In the genomic region with DNA sequence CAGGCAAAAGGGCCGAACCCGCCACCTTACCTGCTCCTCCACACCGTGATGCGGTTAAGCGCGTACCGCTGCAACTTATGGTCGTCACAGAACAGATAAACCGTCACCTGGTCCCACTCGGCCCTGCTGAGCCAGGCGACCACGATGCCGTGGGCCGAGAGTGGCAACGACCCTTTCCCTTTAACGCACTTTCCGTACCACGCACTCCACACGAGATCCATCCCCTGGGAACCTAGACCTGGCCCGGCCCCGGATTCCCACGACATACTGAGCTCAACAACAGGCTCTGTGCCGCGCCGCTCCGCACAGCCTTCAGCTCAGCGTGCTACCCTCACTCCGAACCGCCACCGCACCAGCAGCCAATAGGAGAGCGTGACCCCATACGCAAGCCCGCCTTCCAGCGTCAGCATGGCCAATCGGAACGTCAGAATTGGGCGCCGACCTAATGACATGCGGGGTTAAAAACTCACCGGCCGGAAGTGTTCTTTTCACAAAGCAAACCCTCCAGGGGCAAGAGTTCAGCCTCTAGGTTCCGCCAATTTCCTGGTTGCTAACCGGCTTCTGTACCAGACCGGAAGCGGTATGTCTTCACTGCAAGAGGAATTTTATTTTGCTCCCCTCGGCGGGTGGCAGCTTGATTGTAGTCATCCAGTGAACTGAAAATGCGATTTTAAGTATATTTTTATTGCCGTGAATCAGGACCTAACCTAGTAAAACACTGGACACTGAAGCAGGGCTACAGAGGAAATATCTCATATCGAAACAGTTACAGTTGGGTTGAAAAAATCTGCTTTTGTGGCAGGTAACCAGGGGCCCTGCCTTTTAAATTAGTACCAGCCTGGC, we compare ENCODE assay signal across 8 cellular contexts. TPM values are rescaled to one million over a fixed set of nuclear protein-coding genes. Genes with fewer than 3 reads are reported as not detected.
A peak's percentile ranks its signal among the peaks of the same experiment; 100 is the strongest.
DNase-seq lines count a peak whose midpoint lies in the region; ATAC-seq and TF ChIP-seq lines count a peak whose summit lies in the region.

Gene LAS1L (minus strand): TSS at position 338 of the 843 bp plus-strand sequence. CDS start 72 bp downstream, at position 266.

- H3K4me3 ChIP-seq in right cardiac atrium (ENCODE audit: low read length) (peak within 1 kb of the TSS; percentile 78), vagina (peak within 1 kb of the TSS; percentile 52 to 57)

- DNase-seq in NCI-H187 treated with DMSO at 0.1 percent for 48 hours (lab: John Stamatoyannopoulos, UW) (peak; percentile 38), anterior cingulate cortex (lab: John Stamatoyannopoulos, UW) (peak; percentile 14 to 94 (median 86)), right cardiac atrium (peak; percentile 91 to 96 (median 95)), putamen (ENCODE audit: low spot score) (peak; percentile 93), vagina (ENCODE audit: extremely low spot score in 2 of 2) (peak; percentile 94 to 98)

- no peaks in the 10 kb centered on the region for H3K27me3 ChIP-seq in right cardiac atrium (ENCODE audit: control insufficient read depth, insufficient read depth)
- no peaks in the 10 kb centered on the region for H3K27me3 ChIP-seq in vagina

- WGBS in right cardiac atrium: 1% methylated on average over 50 of the region's 50 CpGs

- TF ChIP-seq POLR2A in vagina (IDR thresholded peaks at IDR 0.05): no peak

- H3K36me3 ChIP-seq in vagina: no peaks in the 10 kb centered on the region

- peak; percentile 99 for ATAC-seq in GM18499 (IDR thresholded peaks at IDR 0.05; ENCODE audit: insufficient read depth, unreplicated experiment)
- peak; percentile 100 for ATAC-seq in HG02943 (IDR thresholded peaks at IDR 0.05; ENCODE audit: low read depth, unreplicated experiment)
- ATAC-seq in right cardiac atrium: peak; percentile 100

- intact Hi-C loops in T-helper 2 cell treated with Interferon-gamma antibody and Interleukin-4, amounts not matched to agents 100 ng/mL and 5 ng/mL, for 36 hours (cut with micrococcal nuclease): loop anchor here (1.0 to 5.0 kb wide), 8 partner anchors 61 to 1972 kb away; partner anchors contain the start of genes AMER1, MSN, MTMR8 and ZC3H12B
- intact Hi-C loops in right cardiac atrium (cut with DNase I) (no loop called here), vagina (cut with DNase I) (no loop called here)

- H3K27ac ChIP-seq in right cardiac atrium (ENCODE audit: low read length) (peak within 1 kb of the TSS; percentile 54), vagina (peak within 1 kb of the TSS; percentile 34)

- no peaks in the 10 kb centered on the region for H3K9me3 ChIP-seq in right cardiac atrium (ENCODE audit: control insufficient read depth, low read length)
- H3K9me3 ChIP-seq in vagina: no peaks in the 10 kb centered on the region

- H3K4me1 ChIP-seq in right cardiac atrium (ENCODE audit: control insufficient read depth, insufficient read depth, low read length): peaks cover 8% of the 10 kb centered on the region
- peaks cover 7% of the 10 kb centered on the region for H3K4me1 ChIP-seq in vagina

- TF ChIP-seq CTCF in vagina (IDR thresholded peaks at IDR 0.05): no peak

RNA-seq across cellular contexts. Expression of gene LAS1L, which starts in this region (rescaled TPM):
- total RNA-seq in T-helper 2 cell treated with Interferon-gamma antibody and Interleukin-4, amounts not matched to agents 100 ng/mL and 5 ng/mL, for 36 hours: 41.6 and 43.2 TPM in 2 replicates
- total RNA-seq in right cardiac atrium (10 to 100 TPM; 15.4 to 20.4 (median 17.2) TPM), vagina (17.9 TPM)
- polyA plus RNA-seq in right cardiac atrium: 13.1 TPM

Comparison
In these comparisons a context has a peak if more than half of its experiments do, and no peak if none do; other contexts are left out.
1. Peak in every context shown above with its lines: DNase-seq, ATAC-seq, H3K4me3 ChIP-seq and H3K27ac ChIP-seq.
2. DNase-seq: peak in every context shown above with its lines; median percentile 96 in vagina; 95 in right cardiac atrium; 93 in putamen; 86 in anterior cingulate cortex; 38 in NCI-H187 treated with DMSO at 0.1 percent for 48 hours.